In genomic region chr2:237929979-237930378, GRCh38 we compare ENCODE assay signal across 30 cellular contexts.
"Had no signal": no experiment of that assay in that cellular context is flagged by ENCODE, and none has a peak within 500 bp of the region (broad histone marks: within the 10 kb centered on the region; RNA-seq: fewer than 3 reads in every experiment).

No MANE protein-coding gene starts in this region.

- H3K36me3 ChIP-seq: colonic mucosa, gastrocnemius medialis, WERI-Rb-1 had no signal

- DNase-seq: activated B cell treated with CpG ODN at 0.5 μM for 24 hours; activated CD4-positive, alpha-beta T cell treated with anti-CD3 and anti-CD28 coated beads for 48 hours; activated CD4-positive, alpha-beta T cell treated with anti-CD3 and anti-CD28 coated beads, Interleukin-2, amount 50 U/mL, for 1 hour; activated CD4-positive, alpha-beta T cell treated with anti-CD3 and anti-CD28 coated beads, Interleukin-2, amount 50 U/mL, for 48 hours; activated CD8-positive, alpha-beta memory T cell treated with anti-CD3 and anti-CD28 coated beads for 24 hours; activated CD8-positive, alpha-beta T cell treated with anti-CD3 and anti-CD28 coated beads for 36 hours; activated gamma-delta T cell treated with Interleukin-2 at 50 U/mL for 16 hours; activated naive CD4-positive, alpha-beta T cell treated with anti-CD3 and anti-CD28 coated beads, Interleukin-2, amount 50 U/mL, for 16 hours; activated naive CD4-positive, alpha-beta T cell treated with Interleukin-2 at 50 U/mL for 16 hours; activated T-cell treated with anti-CD3 and anti-CD28 coated beads, Interleukin-2, amount 50 U/mL, for 4 hours; amniotic stem cell; anterior cingulate cortex; body of pancreas; caudate nucleus; colonic mucosa; dorsolateral prefrontal cortex; effector memory CD4-positive, alpha-beta T cell; endodermal cell; foreskin keratinocyte; gastrocnemius medialis; glutamatergic neuron; T-helper 1 cell; T-helper 17 cell; T1000; WERI-Rb-1 had no signal

- H3K27me3 ChIP-seq: body of pancreas, colonic mucosa, dorsolateral prefrontal cortex, foreskin keratinocyte, gastrocnemius medialis had no signal

- H3K4me3 ChIP-seq: body of pancreas, colonic mucosa, dorsolateral prefrontal cortex, gastrocnemius medialis had no signal

- ATAC-seq: activated CD4-positive, CD25-positive, alpha-beta regulatory T cell treated with anti-CD3 and anti-CD28 coated beads, Interleukin-2, amount 50 U/mL, for 24 hours; activated CD8-positive, alpha-beta T cell treated with anti-CD3 and anti-CD28 coated beads for 36 hours; activated T-cell treated with anti-CD3 and anti-CD28 coated beads, Interleukin-2, amount 50 U/mL, for 4 hours; body of pancreas; esophagus mucosa; foreskin keratinocyte; gastrocnemius medialis; T-helper 17 cell had no signal

- H3K27me3 Mint-ChIP-seq: activated CD8-positive, alpha-beta T cell treated with anti-CD3 and anti-CD28 coated beads for 36 hours; T-helper 17 cell had no signal

- H3K9me3 Mint-ChIP-seq: activated B cell treated with CpG ODN at 0.5 μM for 24 hours; activated T-cell treated with anti-CD3 and anti-CD28 coated beads, Interleukin-2, amount 50 U/mL, for 4 hours had no signal

- H3K4me3 Mint-ChIP-seq: activated B cell treated with CpG ODN at 0.5 μM for 24 hours; activated CD8-positive, alpha-beta T cell treated with anti-CD3 and anti-CD28 coated beads for 36 hours; activated naive CD8-positive, alpha-beta T cell; activated T-cell treated with anti-CD3 and anti-CD28 coated beads, Interleukin-2, amount 50 U/mL, for 4 hours; endodermal cell; T-helper 17 cell; T-helper 2 cell treated with Interferon-gamma antibody and Interleukin-4, amounts not matched to agents 5 μg/mL and 100 μg/mL, for 36 hours had no signal

- H3K27ac ChIP-seq: body of pancreas, colonic mucosa, dorsolateral prefrontal cortex, foreskin keratinocyte, gastrocnemius medialis, WERI-Rb-1 had no signal

- H3K4me1 Mint-ChIP-seq: endodermal cell had no signal

- H3K4me1 ChIP-seq: body of pancreas, colonic mucosa, foreskin keratinocyte had no signal

- H3K9me3 ChIP-seq: body of pancreas, colonic mucosa, gastrocnemius medialis had no signal

- H3K27ac Mint-ChIP-seq: activated B cell treated with CpG ODN at 0.5 μM for 24 hours; activated CD8-positive, alpha-beta T cell treated with anti-CD3 and anti-CD28 coated beads for 36 hours; activated naive CD8-positive, alpha-beta T cell; activated T-helper 2 cell treated with anti-CD3 and anti-CD28 coated beads, Interferon-gamma antibody, Interleukin-2, Interleukin-4, amounts not matched to agents 10 μg/mL and 5 μg/mL and 100 μg/mL, durations not matched to agents 14 hours and 24 hours and 36 hours; endodermal cell; T-helper 17 cell; T-helper 2 cell treated with Interferon-gamma antibody and Interleukin-4, amounts not matched to agents 5 μg/mL and 100 μg/mL, for 36 hours had no signal
